2 cellular contexts compared by ENCODE assay signal in the genomic region with DNA sequence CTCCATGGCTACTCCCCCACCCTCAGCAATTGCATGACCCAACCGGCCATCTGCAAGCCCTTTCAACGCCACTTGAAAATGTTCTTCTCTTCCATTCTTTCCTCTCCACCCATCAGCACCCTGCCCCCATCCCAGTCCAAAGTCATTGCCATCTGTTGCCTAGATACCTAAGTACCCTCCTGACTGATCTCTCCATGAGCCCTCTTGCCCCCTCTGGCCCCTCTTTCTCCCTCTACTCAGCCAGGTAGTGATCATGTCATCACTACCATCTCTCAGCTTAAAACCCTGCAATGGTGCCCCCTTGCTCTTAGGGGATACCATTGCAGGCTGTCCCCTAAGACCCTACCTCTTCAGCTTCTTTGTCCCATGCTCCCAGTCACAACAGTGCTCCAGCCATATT.
TF ChIP-seq lines count a peak whose summit lies in the region.

No MANE protein-coding gene starts in this region.

TF ChIP-seq in GM23338, 12 proteins besides CTCF, POLR2A, EP300 and RAD21 (continues in another document):
- TF ChIP-seq NANOG (IDR thresholded peaks at IDR 0.05; ENCODE audit: borderline replicate concordance) (no peak), CREB1 (CRISPR knock-in tag; IDR thresholded peaks at IDR 0.05; ENCODE audit: low read depth) (no peak), ZNF114 (CRISPR knock-in tag; IDR thresholded peaks at IDR 0.05) (no peak), EZH2 (IDR thresholded peaks at IDR 0.05; ENCODE audit: low read depth, unreplicated experiment) (no peak), JUNB (IDR thresholded peaks at IDR 0.05; ENCODE audit: unreplicated experiment) (no peak), REST (IDR thresholded peaks at IDR 0.05; ENCODE audit: unreplicated experiment) (no peak), POLR2AphosphoS5 (IDR thresholded peaks at IDR 0.05; ENCODE audit: low read depth) (no peak), STAT1 (IDR thresholded peaks at IDR 0.05; ENCODE audit: unreplicated experiment) (no peak), EZH2phosphoT487 (IDR thresholded peaks at IDR 0.05; ENCODE audit: unreplicated experiment) (no peak)
- TF ChIP-seq, protein P1, sequence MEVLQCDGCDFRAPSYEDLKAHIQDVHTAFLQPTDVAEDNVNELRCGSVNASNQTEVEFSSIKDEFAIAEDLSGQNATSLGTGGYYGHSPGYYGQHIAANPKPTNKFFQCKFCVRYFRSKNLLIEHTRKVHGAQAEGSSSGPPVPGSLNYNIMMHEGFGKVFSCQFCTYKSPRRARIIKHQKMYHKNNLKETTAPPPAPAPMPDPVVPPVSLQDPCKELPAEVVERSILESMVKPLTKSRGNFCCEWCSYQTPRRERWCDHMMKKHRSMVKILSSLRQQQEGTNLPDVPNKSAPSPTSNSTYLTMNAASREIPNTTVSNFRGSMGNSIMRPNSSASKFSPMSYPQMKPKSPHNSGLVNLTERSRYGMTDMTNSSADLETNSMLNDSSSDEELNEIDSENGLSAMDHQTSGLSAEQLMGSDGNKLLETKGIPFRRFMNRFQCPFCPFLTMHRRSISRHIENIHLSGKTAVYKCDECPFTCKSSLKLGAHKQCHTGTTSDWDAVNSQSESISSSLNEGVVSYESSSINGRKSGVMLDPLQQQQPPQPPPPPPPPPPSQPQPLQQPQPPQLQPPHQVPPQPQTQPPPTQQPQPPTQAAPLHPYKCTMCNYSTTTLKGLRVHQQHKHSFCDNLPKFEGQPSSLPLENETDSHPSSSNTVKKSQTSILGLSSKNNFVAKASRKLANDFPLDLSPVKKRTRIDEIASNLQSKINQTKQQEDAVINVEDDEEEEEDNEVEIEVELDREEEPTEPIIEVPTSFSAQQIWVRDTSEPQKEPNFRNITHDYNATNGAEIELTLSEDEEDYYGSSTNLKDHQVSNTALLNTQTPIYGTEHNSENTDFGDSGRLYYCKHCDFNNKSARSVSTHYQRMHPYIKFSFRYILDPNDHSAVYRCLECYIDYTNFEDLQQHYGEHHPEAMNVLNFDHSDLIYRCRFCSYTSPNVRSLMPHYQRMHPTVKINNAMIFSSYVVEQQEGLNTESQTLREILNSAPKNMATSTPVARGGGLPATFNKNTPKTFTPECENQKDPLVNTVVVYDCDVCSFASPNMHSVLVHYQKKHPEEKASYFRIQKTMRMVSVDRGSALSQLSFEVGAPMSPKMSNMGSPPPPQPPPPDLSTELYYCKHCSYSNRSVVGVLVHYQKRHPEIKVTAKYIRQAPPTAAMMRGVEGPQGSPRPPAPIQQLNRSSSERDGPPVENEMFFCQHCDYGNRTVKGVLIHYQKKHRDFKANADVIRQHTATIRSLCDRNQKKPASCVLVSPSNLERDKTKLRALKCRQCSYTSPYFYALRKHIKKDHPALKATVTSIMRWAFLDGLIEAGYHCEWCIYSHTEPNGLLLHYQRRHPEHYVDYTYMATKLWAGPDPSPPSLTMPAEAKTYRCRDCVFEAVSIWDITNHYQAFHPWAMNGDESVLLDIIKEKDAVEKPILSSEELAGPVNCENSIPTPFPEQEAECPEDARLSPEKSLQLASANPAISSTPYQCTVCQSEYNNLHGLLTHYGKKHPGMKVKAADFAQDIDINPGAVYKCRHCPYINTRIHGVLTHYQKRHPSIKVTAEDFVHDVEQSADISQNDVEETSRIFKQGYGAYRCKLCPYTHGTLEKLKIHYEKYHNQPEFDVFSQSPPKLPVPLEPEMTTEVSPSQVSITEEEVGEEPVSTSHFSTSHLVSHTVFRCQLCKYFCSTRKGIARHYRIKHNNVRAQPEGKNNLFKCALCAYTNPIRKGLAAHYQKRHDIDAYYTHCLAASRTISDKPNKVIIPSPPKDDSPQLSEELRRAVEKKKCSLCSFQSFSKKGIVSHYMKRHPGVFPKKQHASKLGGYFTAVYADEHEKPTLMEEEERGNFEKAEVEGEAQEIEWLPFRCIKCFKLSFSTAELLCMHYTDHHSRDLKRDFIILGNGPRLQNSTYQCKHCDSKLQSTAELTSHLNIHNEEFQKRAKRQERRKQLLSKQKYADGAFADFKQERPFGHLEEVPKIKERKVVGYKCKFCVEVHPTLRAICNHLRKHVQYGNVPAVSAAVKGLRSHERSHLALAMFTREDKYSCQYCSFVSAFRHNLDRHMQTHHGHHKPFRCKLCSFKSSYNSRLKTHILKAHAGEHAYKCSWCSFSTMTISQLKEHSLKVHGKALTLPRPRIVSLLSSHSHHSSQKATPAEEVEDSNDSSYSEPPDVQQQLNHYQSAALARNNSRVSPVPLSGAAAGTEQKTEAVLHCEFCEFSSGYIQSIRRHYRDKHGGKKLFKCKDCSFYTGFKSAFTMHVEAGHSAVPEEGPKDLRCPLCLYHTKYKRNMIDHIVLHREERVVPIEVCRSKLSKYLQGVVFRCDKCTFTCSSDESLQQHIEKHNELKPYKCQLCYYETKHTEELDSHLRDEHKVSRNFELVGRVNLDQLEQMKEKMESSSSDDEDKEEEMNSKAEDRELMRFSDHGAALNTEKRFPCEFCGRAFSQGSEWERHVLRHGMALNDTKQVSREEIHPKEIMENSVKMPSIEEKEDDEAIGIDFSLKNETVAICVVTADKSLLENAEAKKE (CRISPR knock-in tag; IDR thresholded peaks at IDR 0.05) = no peak

TF ChIP-seq in H1, 55 proteins besides CTCF, POLR2A, EP300 and RAD21:
- TF ChIP-seq, protein P2, sequence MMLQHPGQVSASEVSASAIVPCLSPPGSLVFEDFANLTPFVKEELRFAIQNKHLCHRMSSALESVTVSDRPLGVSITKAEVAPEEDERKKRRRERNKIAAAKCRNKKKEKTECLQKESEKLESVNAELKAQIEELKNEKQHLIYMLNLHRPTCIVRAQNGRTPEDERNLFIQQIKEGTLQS (IDR thresholded peaks at IDR 0.05; ENCODE audit: insufficient read depth, low read depth, low read length) = no peak
- no peak for TF ChIP-seq CREB1 (IDR thresholded peaks at IDR 0.05)
- TF ChIP-seq POLR2AphosphoS5 (IDR thresholded peaks at IDR 0.05; ENCODE audit: low read depth, low read length) = no peak
- no peak for TF ChIP-seq RNF2 (IDR thresholded peaks at IDR 0.05; ENCODE audit: borderline replicate concordance, low read depth, low read length, missing control alignments, poor library complexity, severe bottlenecking)
